In genomic region chr4:8303081-8303480, GRCh38 we compare ENCODE assay signal across 28 cellular contexts. TPM values are rescaled to one million over a fixed set of nuclear protein-coding genes. Genes with fewer than 3 reads are reported as not detected.
A peak's percentile ranks its signal among the peaks of the same experiment; 100 is the strongest.
DNase-seq lines count a peak whose midpoint lies in the region; ATAC-seq and TF ChIP-seq lines count a peak whose summit lies in the region.
"Had no signal": no experiment of that assay in that cellular context is flagged by ENCODE, and none has a peak within 500 bp of the region (broad histone marks: within the 10 kb centered on the region; RNA-seq: fewer than 3 reads in every experiment).

No MANE protein-coding gene starts in this region.

- TF ChIP-seq CTCF in WERI-Rb-1 (IDR thresholded peaks at IDR 0.05; ENCODE audit: low read depth, low read length): no peak
- TF ChIP-seq CTCF in neutrophil (IDR thresholded peaks at IDR 0.05): no peak
- TF ChIP-seq CTCF in transverse colon (IDR thresholded peaks at IDR 0.05): no peak
- TF ChIP-seq CTCF in glutamatergic neuron (IDR thresholded peaks at IDR 0.05; ENCODE audit: partially characterized antibody, unreplicated experiment): no peak

- TF ChIP-seq EP300 in transverse colon (IDR thresholded peaks at IDR 0.05; ENCODE audit: low read depth): no peak

- peaks cover 18% of the 10 kb centered on the region for H3K36me3 Mint-ChIP-seq in glutamatergic neuron (ENCODE audit: unreplicated experiment)
- H3K36me3 Mint-ChIP-seq: CD8-positive, alpha-beta T cell had no signal

- H3K27me3 Mint-ChIP-seq in glutamatergic neuron (ENCODE audit: unreplicated experiment): peaks cover 11% of the 10 kb centered on the region
- H3K27me3 Mint-ChIP-seq: activated CD4-positive, alpha-beta T cell treated with anti-CD3 and anti-CD28 coated beads, Interleukin-2, amount 10 ng/mL, durations not matched to agents 7 days and 5 days had no signal

- H3K27ac Mint-ChIP-seq in glutamatergic neuron (ENCODE audit: unreplicated experiment): no peak overlapping the region
- H3K27ac Mint-ChIP-seq: activated CD4-positive, alpha-beta T cell treated with anti-CD3 and anti-CD28 coated beads, Interleukin-2, amount 10 ng/mL, durations not matched to agents 7 days and 5 days; CD8-positive, alpha-beta T cell; nephron had no signal

- WGBS in transverse colon (ENCODE audit: low coverage in 1 of 2), 2 donors: 70% methylated on average over 4 of the region's 4 CpGs; no CpG with 5 or more reads in 1 of the 2 donors

- no peaks in the 10 kb centered on the region for H3K27me3 ChIP-seq in WERI-Rb-1 (ENCODE audit: insufficient read depth, low read depth, severe bottlenecking)
- no peaks in the 10 kb centered on the region for H3K27me3 ChIP-seq in neutrophil
- no peaks in the 10 kb centered on the region for H3K27me3 ChIP-seq in transverse colon
- H3K27me3 ChIP-seq: dorsolateral prefrontal cortex, testis had no signal

- no peak for ATAC-seq in HG03342 (IDR thresholded peaks at IDR 0.05; ENCODE audit: unreplicated experiment)
- ATAC-seq: activated T-cell treated with anti-CD3 and anti-CD28 coated beads, Interleukin-2, amount 50 U/mL, for 4 hours; CD8-positive, alpha-beta T cell; Panc1; stimulated activated naive CD8-positive, alpha-beta T cell treated with anti-CD3 and anti-CD28 coated beads, Interleukin-15, Interleukin-2, amounts not matched to agents 100 U/mL and 50 U/mL, for 24 hours had no signal

- DNase-seq in activated effector memory CD4-positive, alpha-beta T cell treated with anti-CD3 and anti-CD28 coated beads, Interleukin-2, amount 50 U/mL, for 16 hours: peak; percentile 33
- no peak for DNase-seq in activated effector memory CD4-positive, alpha-beta T cell treated with Interleukin-2 at 50 U/mL for 16 hours
- peak; percentile 1 for DNase-seq in WERI-Rb-1
- peak; percentile 3 for DNase-seq in transverse colon
- DNase-seq in globus pallidus (ENCODE audit: low spot score): no peak
- DNase-seq in glutamatergic neuron: no peak
- DNase-seq: activated CD4-positive, alpha-beta T cell treated with anti-CD3 and anti-CD28 coated beads, Interleukin-2, amount 10 ng/mL, durations not matched to agents 7 days and 5 days; activated naive CD4-positive, alpha-beta T cell; activated T-cell treated with anti-CD3 and anti-CD28 coated beads, Interleukin-2, amount 50 U/mL, for 4 hours; CD8-positive, alpha-beta T cell; cerebellar nuclear complex; GOT3; NCI-H1048; NCI-H187; NCI-H526; SIG-M5; stimulated activated CD4-positive, alpha-beta T cell treated with anti-CD3 and anti-CD28 coated beads, Interleukin-15, amount 100 ng/mL, for 24 hours; stimulated activated naive CD8-positive, alpha-beta T cell treated with anti-CD3 and anti-CD28 coated beads, Interleukin-15, Interleukin-2, amounts not matched to agents 100 U/mL and 50 U/mL, for 24 hours; T-helper 9 cell; testis had no signal

- H3K4me1 Mint-ChIP-seq in glutamatergic neuron (ENCODE audit: low read depth, unreplicated experiment): peaks cover 4% of the 10 kb centered on the region
- H3K4me1 Mint-ChIP-seq: activated CD4-positive, alpha-beta T cell treated with anti-CD3 and anti-CD28 coated beads, Interleukin-2, amount 10 ng/mL, durations not matched to agents 7 days and 5 days had no signal

- TF ChIP-seq POLR2A in transverse colon (IDR thresholded peaks at IDR 0.05): no peak

- in situ Hi-C loops in transverse colon (cut with MboI; ENCODE audit: low pct_ligation_motif_present in 1 of 4, low pct_unique_long_range_greater_than_20kb in 1 of 4, low sequenced_read_pairs in 3 of 4): no loop called here

- H3K9me3 ChIP-seq in WERI-Rb-1 (ENCODE audit: severe bottlenecking) (no peaks in the 10 kb centered on the region), neutrophil (no peaks in the 10 kb centered on the region), transverse colon (no peaks in the 10 kb centered on the region)
- H3K9me3 ChIP-seq: testis had no signal

- no peak overlapping the region for H3K27ac ChIP-seq in WERI-Rb-1
- H3K27ac ChIP-seq in neutrophil: peak overlapping the region; percentile 29
- H3K27ac ChIP-seq in transverse colon: no peak overlapping the region
- H3K27ac ChIP-seq: 22Rv1, dorsolateral prefrontal cortex, testis, VCaP had no signal

- no peak overlapping the region for H3K4me3 Mint-ChIP-seq in glutamatergic neuron (ENCODE audit: unreplicated experiment)
- H3K4me3 Mint-ChIP-seq: activated CD4-positive, alpha-beta T cell treated with anti-CD3 and anti-CD28 coated beads, Interleukin-2, amount 10 ng/mL, durations not matched to agents 7 days and 5 days; activated T-cell treated with anti-CD3 and anti-CD28 coated beads, Interleukin-2, amount 50 U/mL, for 4 hours; CD8-positive, alpha-beta T cell; nephron had no signal

- intact Hi-C loops in transverse colon (cut with DNase I; ENCODE audit: low total_unique reads): no loop called here

- H3K4me1 ChIP-seq in neutrophil (ENCODE audit: control insufficient read depth in 1 of 2, insufficient read depth in 1 of 2, low read depth in 1 of 2, low read length in 1 of 2): peaks cover 0 to 10% of the 10 kb centered on the region in 2 experiments
- H3K4me1 ChIP-seq in transverse colon: no peaks in the 10 kb centered on the region

- H3K9me3 Mint-ChIP-seq in glutamatergic neuron (ENCODE audit: unreplicated experiment): peaks cover 9% of the 10 kb centered on the region
- H3K9me3 Mint-ChIP-seq: activated CD4-positive, alpha-beta T cell treated with anti-CD3 and anti-CD28 coated beads, Interleukin-2, amount 10 ng/mL, durations not matched to agents 7 days and 5 days had no signal

- H3K4me3 ChIP-seq in WERI-Rb-1 (ENCODE audit: low read depth, low read length): no peak overlapping the region
- H3K4me3 ChIP-seq in neutrophil (ENCODE audit: low read depth in 1 of 2, low read length in 1 of 2): no peak overlapping the region
- H3K4me3 ChIP-seq in transverse colon: no peak overlapping the region
- H3K4me3 ChIP-seq: dorsolateral prefrontal cortex, testis had no signal

- H3K36me3 ChIP-seq in WERI-Rb-1 (no peaks in the 10 kb centered on the region), neutrophil (peaks cover 40% of the 10 kb centered on the region), transverse colon (no peaks in the 10 kb centered on the region)

RNA-seq across cellular contexts. Expression of gene HTRA3, which starts 33.5 kb away (rescaled TPM):
- total RNA-seq in transverse colon: 10 to 100 TPM in 1 of 4 donors, 1 to 10 TPM in 3; 1.5 to 11.9 (median 6.5) TPM
- total RNA-seq in glutamatergic neuron (ENCODE audit: unreplicated experiment): 0.64 TPM
- total RNA-seq: activated CD4-positive, alpha-beta T cell treated with anti-CD3 and anti-CD28 coated beads, Interleukin-2, amount 10 ng/mL, durations not matched to agents 7 days and 5 days; activated T-cell treated with anti-CD3 and anti-CD28 coated beads, Interleukin-2, amount 50 U/mL, for 4 hours; CD8-positive, alpha-beta T cell; mononuclear cell had no signal

Comparison
In these comparisons a context has a peak if more than half of its experiments do, and no peak if none do; other contexts are left out.
1. DNase-seq: peak in activated effector memory CD4-positive, alpha-beta T cell treated with anti-CD3 and anti-CD28 coated beads, Interleukin-2, amount 50 U/mL, for 16 hours (single experiment), WERI-Rb-1 (single experiment) and transverse colon (single experiment); none in activated effector memory CD4-positive, alpha-beta T cell treated with Interleukin-2 at 50 U/mL for 16 hours (single experiment), globus pallidus (single experiment) and glutamatergic neuron (single experiment).